Comparison of ENCODE assay signal across 21 cellular contexts in genomic region chr11:74307409-74307808, GRCh38. TPM values are rescaled to one million over a fixed set of nuclear protein-coding genes. Genes with fewer than 3 reads are reported as not detected.
DNase-seq lines count a peak whose midpoint lies in the region; TF ChIP-seq lines count a peak whose summit lies in the region.
"Had no signal": no experiment of that assay in that cellular context is flagged by ENCODE, and none has a peak within 500 bp of the region (broad histone marks: within the 10 kb centered on the region; RNA-seq: fewer than 3 reads in every experiment).

No MANE protein-coding gene starts in this region.

- H3K9me3 Mint-ChIP-seq in CD14-positive monocyte: peaks cover 0 to 3% (median 0%) of the 10 kb centered on the region in 7 donors
- H3K9me3 Mint-ChIP-seq: neural crest cell had no signal

- H3K27me3 Mint-ChIP-seq in CD14-positive monocyte (ENCODE audit: low read depth in 3 of 3): peaks cover 19 to 21% (median 19%) of the 10 kb centered on the region in 3 donors

- no peak overlapping the region for H3K27ac Mint-ChIP-seq in CD14-positive monocyte

- peaks cover 20% of the 10 kb centered on the region for H3K4me1 Mint-ChIP-seq in CD14-positive monocyte

- H3K4me3 Mint-ChIP-seq in CD14-positive monocyte: no peak overlapping the region
- H3K4me3 Mint-ChIP-seq: neural crest cell had no signal

- intact Hi-C loops in CD14-positive monocyte (cut with micrococcal nuclease): no loop called here

- peak; percentile 8 for DNase-seq in NCI-H1105 treated with DMSO at 0.1 percent for 48 hours (lab: John Stamatoyannopoulos, UW)
- no peak for DNase-seq in NCI-H1105 (lab: John Stamatoyannopoulos, UW)
- peak; percentile 82 for DNase-seq in OCI-M1 (lab: John Stamatoyannopoulos, UW)
- peak; percentile 36 for DNase-seq in cerebellum (ENCODE audit: low spot score)
- DNase-seq in renal cortical epithelial cell (ENCODE audit: low read depth): peak; percentile 27
- DNase-seq in CD14-positive monocyte (ENCODE audit: low spot score): no peak
- no peak for DNase-seq in HuH-7.5 (ENCODE audit: low spot score)
- DNase-seq in DMS114 treated with DMSO at 0.1 percent for 48 hours (lab: John Stamatoyannopoulos, UW; ENCODE audit: unreplicated experiment): no peak
- DNase-seq: 8988T; activated naive CD4-positive, alpha-beta T cell; activated T-cell treated with anti-CD3 and anti-CD28 coated beads for 4 hours; C1 segment of cervical spinal cord; HCEC 1CT; hippocampal formation; midbrain; NCI-H2029 treated with DMSO at 0.1 percent for 48 hours; NCI-H82; stimulated activated CD4-positive, alpha-beta T cell treated with anti-CD3 and anti-CD28 coated beads, Interleukin-15, amount 100 ng/mL, for 24 hours; stimulated activated naive CD4-positive, alpha-beta T cell treated with Interleukin-2 at 50 U/mL for 16 hours; trophoblast cell had no signal

- TF ChIP-seq CTCF in CD14-positive monocyte (IDR thresholded peaks at IDR 0.05): no peak

- no peaks in the 10 kb centered on the region for H3K36me3 Mint-ChIP-seq in CD14-positive monocyte

RNA-seq across cellular contexts. Expression of gene P4HA3, which starts 4.0 kb away (rescaled TPM):
- total RNA-seq in cerebellum (0.45 TPM), renal cortical epithelial cell (10.2 and 12.7 TPM in 2 replicates)
- polyA plus RNA-seq in CD14-positive monocyte: not detected
- total RNA-seq: neural crest cell had no signal

Comparison
In these comparisons a context has a peak if more than half of its experiments do, and no peak if none do; other contexts are left out.
1. DNase-seq: peak in NCI-H1105 treated with DMSO at 0.1 percent for 48 hours (single experiment), OCI-M1 (single experiment), cerebellum (single experiment) and renal cortical epithelial cell (single experiment); none in NCI-H1105 (single experiment), CD14-positive monocyte (single experiment), HuH-7.5 (single experiment) and DMS114 treated with DMSO at 0.1 percent for 48 hours (single experiment).